In genomic region chr9:95572370-95573151, GRCh38 we compare ENCODE assay signal across 26 cellular contexts. TPM values are rescaled to one million over a fixed set of nuclear protein-coding genes. Genes with fewer than 3 reads are reported as not detected.
DNase-seq lines count a peak whose midpoint lies in the region; ATAC-seq, FAIRE-seq and TF ChIP-seq lines count a peak whose summit lies in the region.
"Had no signal": no experiment of that assay in that cellular context is flagged by ENCODE, and none has a peak within 500 bp of the region (broad histone marks: within the 10 kb centered on the region; RNA-seq: fewer than 3 reads in every experiment).

No MANE protein-coding gene starts in this region.

- H3K27me3 ChIP-seq in endothelial cell of umbilical vein (ENCODE audit: control insufficient read depth in 2 of 2, insufficient read depth in 2 of 2, low read length in 2 of 2) (peaks cover 0 to 3% of the 10 kb centered on the region in 2 experiments), left ventricle myocardium inferior (ENCODE audit: low read depth) (peaks cover 81% of the 10 kb centered on the region), pancreas (no peaks in the 10 kb centered on the region), lower lobe of right lung (ENCODE audit: low read depth) (peaks cover 5% of the 10 kb centered on the region)
- H3K27me3 ChIP-seq: body of pancreas, testis had no signal

- H3K4me3 ChIP-seq in endothelial cell of umbilical vein (replicated peaks in 1 of 3; ENCODE audit: insufficient read depth in 1 of 3, low read depth in 1 of 3, low read length in 3 of 3) (no peak overlapping the region), left ventricle myocardium inferior (no peak overlapping the region), pancreas (no peak overlapping the region), lower lobe of right lung (no peak overlapping the region)
- H3K4me3 ChIP-seq: body of pancreas, testis had no signal

- intact Hi-C loops in endothelial cell of umbilical vein (cut with micrococcal nuclease), result loop anchor here (5.0 kb wide), 2 partner anchors 305 kb away; partner anchors contain the start of gene ERCC6L2
- intact Hi-C loops in left ventricle myocardium inferior (cut with micrococcal nuclease), result no loop called here
- intact Hi-C loops in pancreas (cut with DNase I), result no loop called here
- intact Hi-C loops in lower lobe of right lung (cut with DNase I), result no loop called here

- H3K4me1 ChIP-seq in endothelial cell of umbilical vein (ENCODE audit: control insufficient read depth, extremely low read depth, insufficient read depth, low read length) (peaks cover 14% of the 10 kb centered on the region), left ventricle myocardium inferior (peaks cover 4% of the 10 kb centered on the region), pancreas (no peaks in the 10 kb centered on the region), lower lobe of right lung (no peaks in the 10 kb centered on the region)
- H3K4me1 ChIP-seq: body of pancreas, testis had no signal

- BruUV-seq in endothelial cell of umbilical vein (replicated peaks; lab: Mats Ljungman, UMichigan), result no TSS peak

- TF ChIP-seq CTCF in AG09319 (IDR thresholded peaks at IDR 0.05; ENCODE audit: low read depth, low read length) (no peak), HFFc6 (IDR thresholded peaks at IDR 0.05) (no peak), endothelial cell of umbilical vein (IDR thresholded peaks at IDR 0.05; ENCODE audit: extremely low read depth in 1 of 2, insufficient read depth in 1 of 2, low read depth in 1 of 2, low read length in 2 of 2) (no peak), left ventricle myocardium inferior (IDR thresholded peaks at IDR 0.05; ENCODE audit: borderline replicate concordance) (no peak), pancreas (IDR thresholded peaks at IDR 0.05) (no peak), lower lobe of right lung (IDR thresholded peaks at IDR 0.05) (no peak)

- no peak overlapping the region for H2AFZ ChIP-seq in endothelial cell of umbilical vein (ENCODE audit: low read depth, low read length)

- FAIRE-seq in endothelial cell of umbilical vein (lab: Jason Lieb, UNC) (peak; percentile 37), pancreas (lab: Jason Lieb, UNC) (no peak)
- FAIRE-seq: HepG2 had no signal

- TF ChIP-seq POLR2A in endothelial cell of umbilical vein (IDR thresholded peaks at IDR 0.05; ENCODE audit: low read depth, low read length), result no peak

- H3K79me2 ChIP-seq in endothelial cell of umbilical vein (ENCODE audit: control insufficient read depth, insufficient read depth, low read length), result no peaks in the 10 kb centered on the region

- POLR2A ChIA-PET in endothelial cell of umbilical vein (lab: Charles Lee), result no interaction called here

- dilution Hi-C loops in endothelial cell of umbilical vein (cut with MboI; ENCODE audit: extremely low pct_ligation_motif_present, low sequenced_read_pairs), result no loop called here

- H3K9me3 ChIP-seq in endothelial cell of umbilical vein (replicated peaks; ENCODE audit: control insufficient read depth, insufficient read depth, low read length) (no peaks in the 10 kb centered on the region), left ventricle myocardium inferior (replicated peaks) (no peaks in the 10 kb centered on the region), pancreas (no peaks in the 10 kb centered on the region), lower lobe of right lung (no peaks in the 10 kb centered on the region)
- H3K9me3 ChIP-seq: body of pancreas, testis had no signal

- H3K36me3 Mint-ChIP-seq in HFFc6 (ENCODE audit: low read depth), result no peaks in the 10 kb centered on the region
- H3K36me3 Mint-ChIP-seq: activated naive CD8-positive, alpha-beta T cell treated with anti-CD3 and anti-CD28 coated beads, Interleukin-2, amount 10 ng/mL, durations not matched to agents 7 days and 5 days; T-cell had no signal

- H3K36me3 ChIP-seq in endothelial cell of umbilical vein (ENCODE audit: control insufficient read depth in 2 of 2, extremely low read depth in 1 of 2, insufficient read depth in 2 of 2, low read length in 2 of 2), result no peaks in the 10 kb centered on the region
- no peaks in the 10 kb centered on the region for H3K36me3 ChIP-seq in left ventricle myocardium inferior
- no peaks in the 10 kb centered on the region for H3K36me3 ChIP-seq in pancreas
- H3K36me3 ChIP-seq in lower lobe of right lung, result no peaks in the 10 kb centered on the region

- no peak overlapping the region for H3K4me2 ChIP-seq in endothelial cell of umbilical vein (ENCODE audit: insufficient read depth, low read length)

- WGBS in pancreas, 2 donors, result 83 to 91% methylated on average over 25 of the region's 25 CpGs

- H3K9ac ChIP-seq in endothelial cell of umbilical vein (replicated peaks; ENCODE audit: extremely low read depth, insufficient read depth, low read length), result no peak overlapping the region

- DNase-seq in AG09319 (ENCODE audit: extremely low read depth, low read depth) (peak; percentile 16), HFFc6 (peak; percentile 4), endothelial cell of umbilical vein (ENCODE audit: low read depth, low spot score) (no peak), left ventricle myocardium inferior (peak; percentile 18), NOMO-1 treated with dmso at 0.1 percent for 144 hours (lab: John Stamatoyannopoulos, UW; ENCODE audit: unreplicated experiment) (no peak), pancreas (no peak), lower lobe of right lung (no peak)
- DNase-seq: ACHN; activated CD4-positive, alpha-beta T cell treated with anti-CD3 and anti-CD28 coated beads for 4 hours; activated naive CD8-positive, alpha-beta T cell treated with anti-CD3 and anti-CD28 coated beads, Interleukin-2, amount 10 ng/mL, durations not matched to agents 7 days and 5 days; body of pancreas; CD4-positive, alpha-beta T cell; left cardiac atrium; NCI-H1105 treated with DMSO at 0.1 percent for 48 hours; NCI-H2081 treated with DMSO at 0.1 percent for 48 hours; NCI-H510A; NK-92 treated with Interleukin-12 subunit alpha and Interleukin-12 subunit beta, amount 100 ng/mL, for 24 hours; T-cell; testis had no signal

- no peaks in the 10 kb centered on the region for H4K20me1 ChIP-seq in endothelial cell of umbilical vein (replicated peaks; ENCODE audit: control insufficient read depth, extremely low read depth, insufficient read depth, low read length)

- H3K27ac Mint-ChIP-seq in HFFc6, result no peak overlapping the region
- H3K27ac Mint-ChIP-seq: activated naive CD8-positive, alpha-beta T cell treated with anti-CD3 and anti-CD28 coated beads, Interleukin-2, amount 10 ng/mL, durations not matched to agents 7 days and 5 days; activated T-helper 17 cell treated with anti-CD3 and anti-CD28 coated beads, Interleukin-2, amount 50 U/mL, for 72 hours; CD4-positive, alpha-beta T cell; dendritic cell treated with granulocyte-macrophage colony-stimulating factor and Interleukin-4, amounts not matched to agents 40 ng/mL and 50 ng/mL, for 4 days; mesothelial cell of epicardium; T-cell had no signal

- no peaks in the 10 kb centered on the region for H3K9me1 ChIP-seq in endothelial cell of umbilical vein (replicated peaks; ENCODE audit: control insufficient read depth, extremely low read depth, insufficient read depth, low read length)

- H3K27me3 Mint-ChIP-seq in HFFc6 (ENCODE audit: insufficient read depth), result peaks cover 9% of the 10 kb centered on the region

- H3K9me3 Mint-ChIP-seq in HFFc6, result no peaks in the 10 kb centered on the region
- H3K9me3 Mint-ChIP-seq: activated naive CD8-positive, alpha-beta T cell treated with anti-CD3 and anti-CD28 coated beads, Interleukin-2, amount 10 ng/mL, durations not matched to agents 7 days and 5 days; activated T-helper 17 cell treated with anti-CD3 and anti-CD28 coated beads, Interleukin-2, amount 50 U/mL, for 72 hours; CD4-positive, alpha-beta T cell; dendritic cell treated with granulocyte-macrophage colony-stimulating factor and Interleukin-4, amounts not matched to agents 40 ng/mL and 50 ng/mL, for 4 days; T-cell had no signal

- H3K4me3 Mint-ChIP-seq in HFFc6, result no peak overlapping the region
- H3K4me3 Mint-ChIP-seq: activated naive CD8-positive, alpha-beta T cell treated with anti-CD3 and anti-CD28 coated beads, Interleukin-2, amount 10 ng/mL, durations not matched to agents 7 days and 5 days; activated T-helper 17 cell treated with anti-CD3 and anti-CD28 coated beads, Interleukin-2, amount 50 U/mL, for 72 hours; CD4-positive, alpha-beta T cell; dendritic cell treated with granulocyte-macrophage colony-stimulating factor and Interleukin-4, amounts not matched to agents 40 ng/mL and 50 ng/mL, for 4 days; mesothelial cell of epicardium; T-cell had no signal

- CTCF ChIA-PET in endothelial cell of umbilical vein (lab: Charles Lee), result no interaction called here

- no peak overlapping the region for H3K27ac ChIP-seq in endothelial cell of umbilical vein (ENCODE audit: insufficient read depth, low read depth, low read length)
- H3K27ac ChIP-seq in left ventricle myocardium inferior (replicated peaks), result no peak overlapping the region
- no peak overlapping the region for H3K27ac ChIP-seq in pancreas
- H3K27ac ChIP-seq in lower lobe of right lung, result no peak overlapping the region
- H3K27ac ChIP-seq: body of pancreas, RWPE1, testis had no signal

- H3K4me1 Mint-ChIP-seq in HFFc6 (ENCODE audit: low read depth), result peaks cover 18% of the 10 kb centered on the region
- H3K4me1 Mint-ChIP-seq: activated T-helper 17 cell treated with anti-CD3 and anti-CD28 coated beads, Interleukin-2, amount 50 U/mL, for 72 hours had no signal

- ATAC-seq in HG03439 (IDR thresholded peaks at IDR 0.05; ENCODE audit: unreplicated experiment), result no peak
- no peak for ATAC-seq in pancreas
- ATAC-seq in lower lobe of right lung, result no peak
- ATAC-seq: activated T-helper 17 cell treated with anti-CD3 and anti-CD28 coated beads, Interleukin-2, amount 50 U/mL, for 72 hours; body of pancreas; HCT116; HepG2; T-cell had no signal

TF ChIP-seq in endothelial cell of umbilical vein, 7 proteins besides CTCF, POLR2A, EP300 and RAD21 (continues in another document):
- TF ChIP-seq FOS (IDR thresholded peaks at IDR 0.05; ENCODE audit: borderline replicate concordance, insufficient read depth, low read length) (no peak), EZH2 (IDR thresholded peaks at IDR 0.05; ENCODE audit: borderline replicate concordance, low read depth, low read length, severe bottlenecking) (no peak), GATA2 (IDR thresholded peaks at IDR 0.05; ENCODE audit: insufficient read depth, insufficient read length, low read depth, low read length) (no peak)

RNA-seq across cellular contexts. Expression of gene PTCH1, which starts 55.8 kb away (rescaled TPM):
- total RNA-seq in HFFc6 (2021; fragmentation: NEBNext Ultra II Directional; extraction: Animal tissue kit (Norgen Biotek cat#: 25700)), result 1 to 10 TPM; 6.6 to 9.3 (median 7.0) TPM
- total RNA-seq in endothelial cell of umbilical vein, result 12.1 and 14.4 TPM in 2 replicates
- 3.1 and 3.9 TPM in 2 replicates for polyA plus RNA-seq in endothelial cell of umbilical vein
- polyA plus RNA-seq in endothelial cell of umbilical vein (2011; cell fraction: cytosol; rRNA removed), result 2.9 and 3.3 TPM in 2 replicates
- polyA plus RNA-seq in endothelial cell of umbilical vein (2011; cell fraction: nucleus; rRNA removed), result 7.7 and 12.7 TPM in 2 replicates
- 3.4 and 6.1 TPM in 2 replicates for polyA plus RNA-seq in endothelial cell of umbilical vein (2012)
- 9.7 and 10.4 TPM in 2 replicates for polyA minus RNA-seq in endothelial cell of umbilical vein
- polyA minus RNA-seq in endothelial cell of umbilical vein (2011; cell fraction: cytosol; rRNA and poly(A)+ RNA removed), result 6.3 TPM
- polyA minus RNA-seq in endothelial cell of umbilical vein (2011; cell fraction: nucleus; rRNA and poly(A)+ RNA removed), result 15.2 and 16.1 TPM in 2 replicates
- total RNA-seq in left ventricle myocardium inferior, result 6.6 TPM
- total RNA-seq in pancreas, result 10 to 100 TPM; 11.6 to 22.6 (median 16.5) TPM
- polyA plus RNA-seq in pancreas, result 1 to 10 TPM; 5.4 to 7.2 TPM
- 33.3 TPM for total RNA-seq in lower lobe of right lung

Comparison
In these comparisons a context has a peak if more than half of its experiments do, and no peak if none do; other contexts are left out.
1. DNase-seq: peak in AG09319 (single experiment), HFFc6 (single experiment) and left ventricle myocardium inferior (single experiment); none in endothelial cell of umbilical vein (single experiment), NOMO-1 treated with dmso at 0.1 percent for 144 hours (single experiment), pancreas (0 of 6) and lower lobe of right lung (single experiment).